Comparison of ENCODE assay signal across 33 cellular contexts in genomic region chr1:175094626-175095025, GRCh38. TPM values are rescaled to one million over a fixed set of nuclear protein-coding genes. Genes with fewer than 3 reads are reported as not detected.
"Had no signal": no experiment of that assay in that cellular context is flagged by ENCODE, and none has a peak within 500 bp of the region (broad histone marks: within the 10 kb centered on the region; RNA-seq: fewer than 3 reads in every experiment).

No MANE protein-coding gene starts in this region.

- H3K36me3 ChIP-seq: brain microvascular endothelial cell, Peyer's patch, SJSA1 had no signal

- DNase-seq: activated CD4-positive, alpha-beta memory T cell treated with anti-CD3 and anti-CD28 coated beads, Interleukin-2, amount 10 ng/mL, durations not matched to agents 7 days and 5 days; activated CD4-positive, alpha-beta T cell treated with anti-CD3 and anti-CD28 coated beads for 48 hours; activated CD8-positive, alpha-beta memory T cell treated with anti-CD3 and anti-CD28 coated beads for 24 hours; activated CD8-positive, alpha-beta memory T cell treated with anti-CD3 and anti-CD28 coated beads, Interleukin-2, amount 10 ng/mL, durations not matched to agents 7 days and 5 days; activated CD8-positive, alpha-beta memory T cell treated with anti-CD3 and anti-CD28 coated beads, Interleukin-2, amount 50 U/mL, for 48 hours; activated effector memory CD4-positive, alpha-beta T cell treated with anti-CD3 and anti-CD28 coated beads, Interleukin-2, amount 50 U/mL, for 16 hours; activated naive CD4-positive, alpha-beta T cell; activated naive CD4-positive, alpha-beta T cell treated with anti-CD3 and anti-CD28 coated beads, Interleukin-2, amount 50 U/mL, for 16 hours; activated naive CD8-positive, alpha-beta T cell treated with anti-CD3 and anti-CD28 coated beads for 36 hours; activated T-cell treated with anti-CD3 and anti-CD28 coated beads, Interleukin-2, amount 50 U/mL, for 72 hours; amniotic stem cell; aorta; brain microvascular endothelial cell; central memory CD4-positive, alpha-beta T cell; NCI-H1105; NCI-H1417 treated with DMSO at 0.1 percent for 48 hours; NCI-H1694 treated with DMSO at 0.1 percent for 48 hours; NCI-H2029; NCI-H2171 treated with DMSO at 0.1 percent for 48 hours; NCI-H2227 treated with DMSO at 0.1 percent for 48 hours; NCI-H524 treated with DMSO at 0.1 percent for 48 hours; NCI-H82; NK-92 treated with Interleukin-12 subunit alpha and Interleukin-12 subunit beta, amount 100 ng/mL, for 24 hours; PC-3; Peyer's patch; RPMI8226; SHP77 treated with DMSO at 0.1 percent for 48 hours; SK-N-SH had no signal

- H3K4me3 ChIP-seq: Peyer's patch, SJSA1 had no signal

- H3K4me1 ChIP-seq: Peyer's patch had no signal

- H3K4me2 ChIP-seq: KMS-11, SK-N-SH had no signal

- H3K9me3 ChIP-seq: Peyer's patch, SJSA1, SK-N-SH had no signal

- H3K27ac ChIP-seq: brain microvascular endothelial cell, KMS-11, Peyer's patch, SJSA1 had no signal

- ATAC-seq: activated CD4-positive, CD25-positive, alpha-beta regulatory T cell treated with anti-CD3 and anti-CD28 coated beads, Interleukin-2, amount 50 U/mL, for 24 hours; activated CD8-positive, alpha-beta memory T cell treated with anti-CD3 and anti-CD28 coated beads, Interleukin-2, amount 10 ng/mL, durations not matched to agents 7 days and 5 days; activated T-cell treated with anti-CD3 and anti-CD28 coated beads, Interleukin-2, amount 50 U/mL, for 72 hours; activated T-helper 17 cell treated with anti-CD3 and anti-CD28 coated beads, Interleukin-2, amount 50 U/mL, for 72 hours; PC-3; WTC11 had no signal

- H3K27me3 ChIP-seq: brain microvascular endothelial cell, Peyer's patch, SJSA1 had no signal

- H3K9ac ChIP-seq: KMS-11, SK-N-SH had no signal

RNA-seq across cellular contexts. Expression of gene TNN, which starts 27.0 kb away (rescaled TPM):
- polyA plus RNA-seq: SK-N-SH had no signal
